ENCODE assay signal across 23 cellular contexts in the genomic region with DNA sequence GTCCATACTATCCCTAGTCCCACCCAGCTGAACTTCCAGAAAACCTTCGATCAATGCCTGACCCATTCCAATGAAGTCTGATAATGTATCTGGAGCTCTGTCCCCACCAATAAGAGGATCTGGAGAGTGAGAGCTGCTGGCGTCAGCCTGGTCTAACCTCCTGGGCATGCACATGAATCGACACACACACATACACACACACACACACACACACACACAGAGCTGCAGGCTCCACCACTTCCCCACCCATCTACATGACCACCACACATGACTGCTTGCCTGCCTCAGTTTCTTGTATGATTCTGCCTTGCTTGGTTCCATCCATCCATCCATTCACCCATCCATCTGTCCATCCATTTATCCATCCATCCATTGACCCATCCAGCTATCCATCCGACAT.
DNase-seq lines count a peak whose midpoint lies in the region; ATAC-seq and TF ChIP-seq lines count a peak whose summit lies in the region.
"Had no signal": no experiment of that assay in that cellular context is flagged by ENCODE, and none has a peak within 500 bp of the region (broad histone marks: within the 10 kb centered on the region; RNA-seq: fewer than 3 reads in every experiment).

No MANE protein-coding gene starts in this region.

- TF ChIP-seq EP300 in esophagus muscularis mucosa (IDR thresholded peaks at IDR 0.05), result no peak

- DNase-seq in esophagus muscularis mucosa (ENCODE audit: extremely low spot score), result peak; percentile 77
- no peak for DNase-seq in stimulated activated effector memory CD8-positive, alpha-beta T cell treated with anti-CD3 and anti-CD28 coated beads, Interleukin-12 subunit alpha, Interleukin-12 subunit beta, amount 100 ng/mL, for 72 hours (ENCODE audit: low spot score in 2 of 2)
- DNase-seq in hepatocyte (ENCODE audit: low spot score), result no peak
- DNase-seq: 8988T; ACHN; BE2C; C1 segment of cervical spinal cord; CD4-positive, alpha-beta memory T cell; CD4-positive, CD25-positive, alpha-beta regulatory T cell; CD8-positive, alpha-beta memory T cell; COR-L47; DMS 273 treated with DMSO at 0.1 percent for 48 hours; DMS153; DMS53; DMS79; DND-41; EL; GDM1 had no signal

- no peaks in the 10 kb centered on the region for H3K9me2 ChIP-seq in hepatocyte (replicated peaks; ENCODE audit: insufficient read depth)

- H3K4me1 ChIP-seq in HEK293 (ENCODE audit: control insufficient read depth, insufficient read depth, low read length) (peaks cover 4% of the 10 kb centered on the region; the same call in 1 of the 2 replicates), esophagus muscularis mucosa (peaks cover 0 to 13% (median 10%) of the 10 kb centered on the region in 4 donors), hepatocyte (ENCODE audit: insufficient read depth) (no peaks in the 10 kb centered on the region)
- H3K4me1 ChIP-seq: BE2C, BLaER1 had no signal

- intact Hi-C loops in esophagus muscularis mucosa (cut with DNase I), result no loop called here

- WGBS in esophagus muscularis mucosa, result 89% methylated on average over 4 of the region's 4 CpGs
- 88% methylated on average over 4 of the region's 4 CpGs for WGBS in hepatocyte (ENCODE audit: low lambda C conversion rate, missing lambda C conversion rate)

- no peak overlapping the region for H3K27ac ChIP-seq in HEK293 (ENCODE audit: extremely low read depth, low read depth, low read length)
- no peak overlapping the region for H3K27ac ChIP-seq in esophagus muscularis mucosa (replicated peaks in 1 of 4)
- no peak overlapping the region for H3K27ac ChIP-seq in hepatocyte
- H3K27ac ChIP-seq: BLaER1 had no signal

- no peak for TF ChIP-seq POLR2A in esophagus muscularis mucosa (IDR thresholded peaks at IDR 0.05; ENCODE audit: low read depth)

- H3K4me1 Mint-ChIP-seq in stimulated activated effector memory CD8-positive, alpha-beta T cell treated with anti-CD3 and anti-CD28 coated beads, Interleukin-12 subunit alpha, Interleukin-12 subunit beta, amount 100 ng/mL, for 72 hours, result no peaks in the 10 kb centered on the region
- H3K4me1 Mint-ChIP-seq: CD14-positive monocyte; CD4-positive, alpha-beta memory T cell; CD4-positive, CD25-positive, alpha-beta regulatory T cell; CD8-positive, alpha-beta memory T cell had no signal

- CTCF ChIA-PET in HEK293 (lab: Yijun Ruan, JAX), result no interaction called here

- H3K27me3 ChIP-seq in esophagus muscularis mucosa, result no peaks in the 10 kb centered on the region
- H3K27me3 ChIP-seq in hepatocyte, result no peaks in the 10 kb centered on the region
- H3K27me3 ChIP-seq: BE2C, BLaER1 had no signal

- POLR2A ChIA-PET in HEK293 (lab: Yijun Ruan, JAX), result no interaction called here

- H3K36me3 Mint-ChIP-seq in stimulated activated effector memory CD8-positive, alpha-beta T cell treated with anti-CD3 and anti-CD28 coated beads, Interleukin-12 subunit alpha, Interleukin-12 subunit beta, amount 100 ng/mL, for 72 hours, result no peaks in the 10 kb centered on the region
- H3K36me3 Mint-ChIP-seq: CD14-positive monocyte; CD4-positive, alpha-beta memory T cell; CD4-positive, CD25-positive, alpha-beta regulatory T cell; CD8-positive, alpha-beta memory T cell had no signal

- H3K4me2 ChIP-seq in hepatocyte, result no peak overlapping the region
- H3K4me2 ChIP-seq: BLaER1 had no signal

- no peaks in the 10 kb centered on the region for H3K9me3 Mint-ChIP-seq in stimulated activated effector memory CD8-positive, alpha-beta T cell treated with anti-CD3 and anti-CD28 coated beads, Interleukin-12 subunit alpha, Interleukin-12 subunit beta, amount 100 ng/mL, for 72 hours
- H3K9me3 Mint-ChIP-seq: CD4-positive, CD25-positive, alpha-beta regulatory T cell had no signal

- TF ChIP-seq CTCF in HEK293 (tag by site-specific recombination; IDR thresholded peaks at IDR 0.05) (no peak), esophagus muscularis mucosa (IDR thresholded peaks at IDR 0.05) (no peak), hepatocyte (IDR thresholded peaks at IDR 0.05; ENCODE audit: poor library complexity) (no peak)

- no peaks in the 10 kb centered on the region for H4K20me1 ChIP-seq in hepatocyte (ENCODE audit: insufficient read depth, poor library complexity, severe bottlenecking)
- H4K20me1 ChIP-seq: BLaER1 had no signal

- no peaks in the 10 kb centered on the region for H3K79me2 ChIP-seq in hepatocyte

- H3K4me3 ChIP-seq in HEK293 (ENCODE audit: low read depth, low read length), result no peak overlapping the region
- H3K4me3 ChIP-seq in esophagus muscularis mucosa, result no peak overlapping the region
- H3K4me3 ChIP-seq in hepatocyte, result no peak overlapping the region
- H3K4me3 ChIP-seq: BLaER1, GM12878 had no signal

- H3K27ac Mint-ChIP-seq in stimulated activated effector memory CD8-positive, alpha-beta T cell treated with anti-CD3 and anti-CD28 coated beads, Interleukin-12 subunit alpha, Interleukin-12 subunit beta, amount 100 ng/mL, for 72 hours, result no peak overlapping the region
- H3K27ac Mint-ChIP-seq: CD14-positive monocyte; CD4-positive, alpha-beta memory T cell; CD4-positive, CD25-positive, alpha-beta regulatory T cell; CD8-positive, alpha-beta memory T cell had no signal

- no peak overlapping the region for H3K4me3 Mint-ChIP-seq in stimulated activated effector memory CD8-positive, alpha-beta T cell treated with anti-CD3 and anti-CD28 coated beads, Interleukin-12 subunit alpha, Interleukin-12 subunit beta, amount 100 ng/mL, for 72 hours
- H3K4me3 Mint-ChIP-seq: CD14-positive monocyte; CD4-positive, alpha-beta memory T cell; CD4-positive, CD25-positive, alpha-beta regulatory T cell; CD8-positive, alpha-beta memory T cell had no signal

- H2AFZ ChIP-seq in hepatocyte, result no peak overlapping the region

- H3K9me3 ChIP-seq in HEK293 (ENCODE audit: control insufficient read depth, insufficient read depth, low read depth, low read length) (no peaks in the 10 kb centered on the region), esophagus muscularis mucosa (no peaks in the 10 kb centered on the region), hepatocyte (ENCODE audit: low read depth) (no peaks in the 10 kb centered on the region)
- H3K9me3 ChIP-seq: BE2C, BLaER1 had no signal

- H3K36me3 ChIP-seq in HEK293 (ENCODE audit: control insufficient read depth in 2 of 2, insufficient read depth in 1 of 2, low read length in 2 of 2) (peaks cover 9 to 38% of the 10 kb centered on the region in 2 experiments; a peak in 2 of 3 replicates), esophagus muscularis mucosa (peaks cover 0 to 24% (median 8%) of the 10 kb centered on the region in 4 donors), hepatocyte (replicated peaks; ENCODE audit: insufficient read depth, low read depth) (no peaks in the 10 kb centered on the region)
- H3K36me3 ChIP-seq: BLaER1 had no signal

- peak; percentile 17 for ATAC-seq in stimulated activated effector memory CD8-positive, alpha-beta T cell treated with anti-CD3 and anti-CD28 coated beads, Interleukin-12 subunit alpha, Interleukin-12 subunit beta, amount 100 ng/mL, for 72 hours
- no peak for ATAC-seq in HG02981 (IDR thresholded peaks at IDR 0.05; ENCODE audit: unreplicated experiment)
- ATAC-seq: GM12878 had no signal

TF ChIP-seq in HEK293, 187 proteins besides CTCF, POLR2A, EP300 and RAD21:
- TF ChIP-seq, protein P1, sequence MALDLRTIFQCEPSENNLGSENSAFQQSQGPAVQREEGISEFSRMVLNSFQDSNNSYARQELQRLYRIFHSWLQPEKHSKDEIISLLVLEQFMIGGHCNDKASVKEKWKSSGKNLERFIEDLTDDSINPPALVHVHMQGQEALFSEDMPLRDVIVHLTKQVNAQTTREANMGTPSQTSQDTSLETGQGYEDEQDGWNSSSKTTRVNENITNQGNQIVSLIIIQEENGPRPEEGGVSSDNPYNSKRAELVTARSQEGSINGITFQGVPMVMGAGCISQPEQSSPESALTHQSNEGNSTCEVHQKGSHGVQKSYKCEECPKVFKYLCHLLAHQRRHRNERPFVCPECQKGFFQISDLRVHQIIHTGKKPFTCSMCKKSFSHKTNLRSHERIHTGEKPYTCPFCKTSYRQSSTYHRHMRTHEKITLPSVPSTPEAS (tag by site-specific recombination; IDR thresholded peaks at IDR 0.05), result peak; percentile 80
- TF ChIP-seq, protein P2, sequence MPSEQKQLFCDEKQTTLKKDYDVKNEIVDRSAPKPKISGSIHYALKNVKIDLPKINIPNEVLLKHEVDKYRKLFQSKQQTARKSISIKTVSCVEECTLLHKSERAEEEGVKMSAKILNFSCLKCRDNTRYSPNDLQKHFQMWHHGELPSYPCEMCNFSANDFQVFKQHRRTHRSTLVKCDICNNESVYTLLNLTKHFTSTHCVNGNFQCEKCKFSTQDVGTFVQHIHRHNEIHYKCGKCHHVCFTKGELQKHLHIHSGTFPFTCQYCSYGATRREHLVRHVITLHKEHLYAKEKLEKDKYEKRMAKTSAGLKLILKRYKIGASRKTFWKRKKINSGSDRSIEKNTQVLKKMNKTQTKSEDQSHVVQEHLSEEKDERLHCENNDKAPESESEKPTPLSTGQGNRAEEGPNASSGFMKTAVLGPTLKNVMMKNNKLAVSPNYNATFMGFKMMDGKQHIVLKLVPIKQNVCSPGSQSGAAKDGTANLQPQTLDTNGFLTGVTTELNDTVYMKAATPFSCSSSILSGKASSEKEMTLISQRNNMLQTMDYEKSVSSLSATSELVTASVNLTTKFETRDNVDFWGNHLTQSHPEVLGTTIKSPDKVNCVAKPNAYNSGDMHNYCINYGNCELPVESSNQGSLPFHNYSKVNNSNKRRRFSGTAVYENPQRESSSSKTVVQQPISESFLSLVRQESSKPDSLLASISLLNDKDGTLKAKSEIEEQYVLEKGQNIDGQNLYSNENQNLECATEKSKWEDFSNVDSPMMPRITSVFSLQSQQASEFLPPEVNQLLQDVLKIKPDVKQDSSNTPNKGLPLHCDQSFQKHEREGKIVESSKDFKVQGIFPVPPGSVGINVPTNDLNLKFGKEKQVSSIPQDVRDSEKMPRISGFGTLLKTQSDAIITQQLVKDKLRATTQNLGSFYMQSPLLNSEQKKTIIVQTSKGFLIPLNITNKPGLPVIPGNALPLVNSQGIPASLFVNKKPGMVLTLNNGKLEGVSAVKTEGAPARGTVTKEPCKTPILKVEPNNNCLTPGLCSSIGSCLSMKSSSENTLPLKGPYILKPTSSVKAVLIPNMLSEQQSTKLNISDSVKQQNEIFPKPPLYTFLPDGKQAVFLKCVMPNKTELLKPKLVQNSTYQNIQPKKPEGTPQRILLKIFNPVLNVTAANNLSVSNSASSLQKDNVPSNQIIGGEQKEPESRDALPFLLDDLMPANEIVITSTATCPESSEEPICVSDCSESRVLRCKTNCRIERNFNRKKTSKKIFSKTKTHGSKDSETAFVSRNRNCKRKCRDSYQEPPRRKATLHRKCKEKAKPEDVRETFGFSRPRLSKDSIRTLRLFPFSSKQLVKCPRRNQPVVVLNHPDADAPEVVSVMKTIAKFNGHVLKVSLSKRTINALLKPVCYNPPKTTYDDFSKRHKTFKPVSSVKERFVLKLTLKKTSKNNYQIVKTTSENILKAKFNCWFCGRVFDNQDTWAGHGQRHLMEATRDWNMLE (tag by site-specific recombination; conservative IDR thresholded peaks at IDR 0.05; ENCODE audit: low read depth), result no peak
- TF ChIP-seq, protein P3, sequence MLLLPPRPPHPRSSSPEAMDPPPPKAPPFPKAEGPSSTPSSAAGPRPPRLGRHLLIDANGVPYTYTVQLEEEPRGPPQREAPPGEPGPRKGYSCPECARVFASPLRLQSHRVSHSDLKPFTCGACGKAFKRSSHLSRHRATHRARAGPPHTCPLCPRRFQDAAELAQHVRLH (tag by site-specific recombination; IDR thresholded peaks at IDR 0.05), result no peak
- peak; percentile 64 for TF ChIP-seq ZNF366 (tag by site-specific recombination; conservative IDR thresholded peaks at IDR 0.05)
